Comparison of ENCODE assay signal across 22 cellular contexts in genomic region chr12:66767454-66768002, GRCh38.
"Had no signal": no experiment of that assay in that cellular context is flagged by ENCODE, and none has a peak within 500 bp of the region (broad histone marks: within the 10 kb centered on the region; RNA-seq: fewer than 3 reads in every experiment).

No MANE protein-coding gene starts in this region.

- H3K4me3 ChIP-seq: body of pancreas, esophagus squamous epithelium, prostate gland, right lobe of liver, stomach, upper lobe of left lung had no signal

- H3K27me3 Mint-ChIP-seq: activated T-cell treated with anti-CD3 and anti-CD28 coated beads, Interleukin-2, amount 50 U/mL, for 24 hours had no signal

- DNase-seq: activated CD4-positive, alpha-beta memory T cell treated with anti-CD3 and anti-CD28 coated beads, Interleukin-2, amount 10 ng/mL, durations not matched to agents 7 days and 5 days; activated CD4-positive, alpha-beta T cell treated with anti-CD3 and anti-CD28 coated beads for 48 hours; activated CD4-positive, CD25-positive, alpha-beta regulatory T cell; activated T-cell treated with anti-CD3 and anti-CD28 coated beads, Interleukin-2, amount 50 U/mL, for 24 hours; body of pancreas; dermis blood vessel endothelial cell; effector memory CD4-positive, alpha-beta T cell; esophagus squamous epithelium; immature natural killer cell; left ventricle myocardium superior; right lobe of liver; small intestine; stimulated activated CD4-positive, alpha-beta T cell treated with anti-CD3 and anti-CD28 coated beads, Interleukin-15, amount 100 ng/mL, for 24 hours; stimulated activated CD4-positive, alpha-beta T cell treated with anti-CD3 and anti-CD28 coated beads, Interleukin-4, amount 100 ng/mL, for 1 hour; stomach; T-helper 1 cell; T-helper 9 cell; upper lobe of left lung had no signal

- H3K4me1 ChIP-seq: body of pancreas, esophagus squamous epithelium, prostate gland, right lobe of liver, stomach, upper lobe of left lung had no signal

- H3K9me3 Mint-ChIP-seq: activated CD4-positive, alpha-beta memory T cell treated with anti-CD3 and anti-CD28 coated beads, Interleukin-2, amount 10 ng/mL, durations not matched to agents 7 days and 5 days; activated naive CD4-positive, alpha-beta T cell treated with anti-CD3 and anti-CD28 coated beads, Interleukin-2, amount 50 U/mL, for 72 hours; activated T-cell treated with anti-CD3 and anti-CD28 coated beads, Interleukin-2, amount 50 U/mL, for 24 hours; activated T-helper 2 cell treated with anti-CD3 and anti-CD28 coated beads, Interferon-gamma antibody, Interleukin-2, Interleukin-4, amounts not matched to agents 10 μg/mL and 5 μg/mL and 100 μg/mL, durations not matched to agents 14 hours and 24 hours and 36 hours; immature natural killer cell; neural crest cell had no signal

- H3K27ac Mint-ChIP-seq: activated CD4-positive, alpha-beta memory T cell treated with anti-CD3 and anti-CD28 coated beads, Interleukin-2, amount 10 ng/mL, durations not matched to agents 7 days and 5 days; activated naive CD4-positive, alpha-beta T cell treated with anti-CD3 and anti-CD28 coated beads, Interleukin-2, amount 50 U/mL, for 72 hours; activated T-cell treated with anti-CD3 and anti-CD28 coated beads, Interleukin-2, amount 50 U/mL, for 24 hours; activated T-helper 2 cell treated with anti-CD3 and anti-CD28 coated beads, Interferon-gamma antibody, Interleukin-2, Interleukin-4, amounts not matched to agents 10 μg/mL and 5 μg/mL and 100 μg/mL, durations not matched to agents 14 hours and 24 hours and 36 hours had no signal

- H3K9me3 ChIP-seq: body of pancreas, esophagus squamous epithelium, prostate gland, right lobe of liver, stomach, upper lobe of left lung had no signal

- H3K36me3 ChIP-seq: esophagus squamous epithelium, prostate gland, right lobe of liver, stomach, upper lobe of left lung had no signal

- H3K27ac ChIP-seq: body of pancreas, esophagus squamous epithelium, prostate gland, right lobe of liver, stomach, upper lobe of left lung had no signal

- ATAC-seq: activated naive CD4-positive, alpha-beta T cell treated with anti-CD3 and anti-CD28 coated beads, Interleukin-2, amount 50 U/mL, for 72 hours; body of pancreas; left ventricle myocardium superior; right lobe of liver had no signal

- H3K36me3 Mint-ChIP-seq: activated naive CD4-positive, alpha-beta T cell treated with anti-CD3 and anti-CD28 coated beads, Interleukin-2, amount 50 U/mL, for 72 hours; immature natural killer cell had no signal

- H3K4me3 Mint-ChIP-seq: activated CD4-positive, alpha-beta memory T cell treated with anti-CD3 and anti-CD28 coated beads, Interleukin-2, amount 10 ng/mL, durations not matched to agents 7 days and 5 days; activated T-cell treated with anti-CD3 and anti-CD28 coated beads, Interleukin-2, amount 50 U/mL, for 24 hours; immature natural killer cell; neural crest cell had no signal
